In the genomic region with DNA sequence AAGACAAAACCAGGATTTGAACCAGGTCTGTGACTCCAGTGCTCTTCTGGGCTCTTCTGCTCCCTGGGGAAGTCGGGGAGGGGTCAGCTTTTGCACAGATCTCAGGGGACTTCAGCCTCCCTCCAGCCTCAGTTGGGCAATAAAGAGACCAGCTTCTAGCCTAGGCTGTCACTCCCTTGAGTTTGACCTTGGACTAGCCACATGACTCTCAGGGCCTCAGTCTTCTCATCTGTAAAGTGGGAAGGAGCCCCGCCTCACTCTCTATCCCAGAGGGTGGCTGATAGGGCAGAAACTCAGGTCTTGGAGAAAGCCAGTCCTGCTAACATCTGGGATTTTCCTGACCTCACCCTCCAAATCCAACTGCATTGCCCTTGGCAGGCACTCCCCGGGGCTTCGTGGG, we compare ENCODE assay signal across 34 cellular contexts. TPM values are rescaled to one million over a fixed set of nuclear protein-coding genes. Genes with fewer than 3 reads are reported as not detected.
"Had no signal": no experiment of that assay in that cellular context is flagged by ENCODE, and none has a peak within 500 bp of the region (broad histone marks: within the 10 kb centered on the region; RNA-seq: fewer than 3 reads in every experiment).

No MANE protein-coding gene starts in this region.

- H3K9me3 Mint-ChIP-seq: activated CD4-positive, alpha-beta memory T cell treated with anti-CD3 and anti-CD28 coated beads for 36 hours; activated CD4-positive, alpha-beta T cell treated with anti-CD3 and anti-CD28 coated beads, Interleukin-2, amount 10 ng/mL, durations not matched to agents 24 days and 14 days; activated naive CD4-positive, alpha-beta T cell treated with anti-CD3 and anti-CD28 coated beads for 36 hours; activated naive CD4-positive, alpha-beta T cell treated with anti-CD3 and anti-CD28 coated beads, Interleukin-2, amount 50 U/mL, for 24 hours; activated naive CD8-positive, alpha-beta T cell treated with anti-CD3 and anti-CD28 coated beads for 36 hours; activated naive CD8-positive, alpha-beta T cell treated with anti-CD3 and anti-CD28 coated beads, Interleukin-2, amount 50 U/mL, for 24 hours; activated T-helper 1 cell treated with anti-CD3 and anti-CD28 coated beads, Interleukin-12 subunit alpha, Interleukin-12 subunit beta, Interleukin-2, Interleukin-4 antibody, amounts not matched to agents 30 ng/mL and 10 ng/mL and 1 ng/mL, durations not matched to agents 14 hours and 24 hours and 36 hours; activated T-helper 2 cell treated with anti-CD3 and anti-CD28 coated beads, Interferon-gamma antibody, Interleukin-2, Interleukin-4, amounts not matched to agents 10 μg/mL and 5 μg/mL and 100 μg/mL, durations not matched to agents 14 hours and 24 hours and 36 hours; brain; dendritic cell treated with granulocyte-macrophage colony-stimulating factor and Interleukin-4, amounts not matched to agents 40 ng/mL and 50 ng/mL, for 4 days; effector memory CD8-positive, alpha-beta T cell had no signal

- H3K4me3 Mint-ChIP-seq: activated CD4-positive, alpha-beta memory T cell treated with anti-CD3 and anti-CD28 coated beads for 36 hours; activated CD4-positive, alpha-beta T cell treated with anti-CD3 and anti-CD28 coated beads for 36 hours; activated CD4-positive, alpha-beta T cell treated with anti-CD3 and anti-CD28 coated beads, Interleukin-2, amount 10 ng/mL, durations not matched to agents 24 days and 14 days; activated CD8-positive, alpha-beta memory T cell treated with anti-CD3 and anti-CD28 coated beads, Interleukin-2, amount 10 ng/mL, durations not matched to agents 7 days and 5 days; activated CD8-positive, alpha-beta T cell treated with anti-CD3 and anti-CD28 coated beads, Interleukin-2, amount 10 ng/mL, durations not matched to agents 7 days and 5 days; activated naive CD4-positive, alpha-beta T cell treated with anti-CD3 and anti-CD28 coated beads for 36 hours; activated naive CD4-positive, alpha-beta T cell treated with anti-CD3 and anti-CD28 coated beads, Interleukin-2, amount 50 U/mL, for 24 hours; activated naive CD8-positive, alpha-beta T cell treated with anti-CD3 and anti-CD28 coated beads for 36 hours; activated naive CD8-positive, alpha-beta T cell treated with anti-CD3 and anti-CD28 coated beads, Interleukin-2, amount 50 U/mL, for 24 hours; activated T-helper 1 cell treated with anti-CD3 and anti-CD28 coated beads, Interleukin-12 subunit alpha, Interleukin-12 subunit beta, Interleukin-2, Interleukin-4 antibody, amounts not matched to agents 30 ng/mL and 10 ng/mL and 1 ng/mL, durations not matched to agents 14 hours and 24 hours and 36 hours; brain; dendritic cell treated with granulocyte-macrophage colony-stimulating factor and Interleukin-4, amounts not matched to agents 40 ng/mL and 50 ng/mL, for 4 days; effector memory CD8-positive, alpha-beta T cell had no signal

- H3K4me3 ChIP-seq: adrenal gland, ascending aorta, breast epithelium, cardiac muscle cell, coronary artery, dorsolateral prefrontal cortex, esophagus muscularis mucosa, gastrocnemius medialis had no signal

- H3K27ac Mint-ChIP-seq: activated CD4-positive, alpha-beta memory T cell treated with anti-CD3 and anti-CD28 coated beads for 36 hours; activated CD4-positive, alpha-beta T cell treated with anti-CD3 and anti-CD28 coated beads for 36 hours; activated CD4-positive, alpha-beta T cell treated with anti-CD3 and anti-CD28 coated beads, Interleukin-2, amount 10 ng/mL, durations not matched to agents 24 days and 14 days; activated CD8-positive, alpha-beta memory T cell treated with anti-CD3 and anti-CD28 coated beads, Interleukin-2, amount 10 ng/mL, durations not matched to agents 7 days and 5 days; activated CD8-positive, alpha-beta T cell treated with anti-CD3 and anti-CD28 coated beads, Interleukin-2, amount 10 ng/mL, durations not matched to agents 7 days and 5 days; activated naive CD4-positive, alpha-beta T cell treated with anti-CD3 and anti-CD28 coated beads for 36 hours; activated naive CD4-positive, alpha-beta T cell treated with anti-CD3 and anti-CD28 coated beads, Interleukin-2, amount 50 U/mL, for 24 hours; activated naive CD8-positive, alpha-beta T cell treated with anti-CD3 and anti-CD28 coated beads for 36 hours; activated naive CD8-positive, alpha-beta T cell treated with anti-CD3 and anti-CD28 coated beads, Interleukin-2, amount 50 U/mL, for 24 hours; activated T-helper 2 cell treated with anti-CD3 and anti-CD28 coated beads, Interferon-gamma antibody, Interleukin-2, Interleukin-4, amounts not matched to agents 10 μg/mL and 5 μg/mL and 100 μg/mL, durations not matched to agents 14 hours and 24 hours and 36 hours; dendritic cell treated with granulocyte-macrophage colony-stimulating factor and Interleukin-4, amounts not matched to agents 40 ng/mL and 50 ng/mL, for 4 days had no signal

- H3K4me1 ChIP-seq: adrenal gland, ascending aorta, breast epithelium, esophagus muscularis mucosa, foreskin keratinocyte, gastrocnemius medialis had no signal

- H3K9me3 ChIP-seq: adrenal gland, ascending aorta, breast epithelium, esophagus muscularis mucosa, gastrocnemius medialis had no signal

- H3K36me3 ChIP-seq: adrenal gland, ascending aorta, breast epithelium, cardiac muscle cell, esophagus muscularis mucosa, gastrocnemius medialis had no signal

- H3K36me3 Mint-ChIP-seq: activated CD4-positive, alpha-beta memory T cell treated with anti-CD3 and anti-CD28 coated beads for 36 hours; activated CD8-positive, alpha-beta memory T cell treated with anti-CD3 and anti-CD28 coated beads, Interleukin-2, amount 10 ng/mL, durations not matched to agents 7 days and 5 days; activated naive CD4-positive, alpha-beta T cell treated with anti-CD3 and anti-CD28 coated beads, Interleukin-2, amount 50 U/mL, for 24 hours; activated naive CD8-positive, alpha-beta T cell treated with anti-CD3 and anti-CD28 coated beads for 36 hours; brain had no signal

- H3K27me3 ChIP-seq: adrenal gland, ascending aorta, cardiac muscle cell had no signal

- ATAC-seq: activated CD4-positive, alpha-beta T cell treated with anti-CD3 and anti-CD28 coated beads for 36 hours; activated CD8-positive, alpha-beta memory T cell treated with anti-CD3 and anti-CD28 coated beads, Interleukin-2, amount 10 ng/mL, durations not matched to agents 7 days and 5 days; activated CD8-positive, alpha-beta T cell treated with anti-CD3 and anti-CD28 coated beads, Interleukin-2, amount 10 ng/mL, durations not matched to agents 7 days and 5 days; activated naive CD8-positive, alpha-beta T cell treated with anti-CD3 and anti-CD28 coated beads, Interleukin-2, amount 50 U/mL, for 24 hours; effector memory CD8-positive, alpha-beta T cell; foreskin keratinocyte; gastrocnemius medialis had no signal

- H3K27me3 Mint-ChIP-seq: activated CD4-positive, alpha-beta memory T cell treated with anti-CD3 and anti-CD28 coated beads for 36 hours; activated CD4-positive, alpha-beta T cell treated with anti-CD3 and anti-CD28 coated beads for 36 hours; activated CD8-positive, alpha-beta memory T cell treated with anti-CD3 and anti-CD28 coated beads, Interleukin-2, amount 10 ng/mL, durations not matched to agents 7 days and 5 days; activated naive CD4-positive, alpha-beta T cell treated with anti-CD3 and anti-CD28 coated beads, Interleukin-2, amount 50 U/mL, for 24 hours; activated naive CD8-positive, alpha-beta T cell treated with anti-CD3 and anti-CD28 coated beads, Interleukin-2, amount 50 U/mL, for 24 hours; brain had no signal

- H3K27ac ChIP-seq: adrenal gland, ascending aorta, breast epithelium, cardiac muscle cell, coronary artery, esophagus muscularis mucosa, foreskin keratinocyte, gastrocnemius medialis had no signal

- DNase-seq: activated CD4-positive, alpha-beta memory T cell treated with anti-CD3 and anti-CD28 coated beads for 36 hours; activated CD4-positive, alpha-beta T cell treated with anti-CD3 and anti-CD28 coated beads for 36 hours; activated CD4-positive, alpha-beta T cell treated with anti-CD3 and anti-CD28 coated beads, Interleukin-2, amount 10 ng/mL, durations not matched to agents 24 days and 14 days; activated CD4-positive, CD25-positive, alpha-beta regulatory T cell; activated CD4-positive, CD25-positive, alpha-beta regulatory T cell treated with anti-CD3 and anti-CD28 coated beads, Interleukin-2, amount 50 U/mL, for 72 hours; activated CD8-positive, alpha-beta memory T cell treated with anti-CD3 and anti-CD28 coated beads, Interleukin-2, amount 10 ng/mL, durations not matched to agents 7 days and 5 days; activated CD8-positive, alpha-beta memory T cell treated with anti-CD3 and anti-CD28 coated beads, Interleukin-2, amount 50 U/mL, for 4 hours; activated CD8-positive, alpha-beta T cell treated with anti-CD3 and anti-CD28 coated beads, Interleukin-2, amount 10 ng/mL, durations not matched to agents 7 days and 5 days; activated effector memory CD4-positive, alpha-beta T cell treated with anti-CD3 and anti-CD28 coated beads, Interleukin-2, amount 50 U/mL, for 16 hours; activated naive CD4-positive, alpha-beta T cell treated with anti-CD3 and anti-CD28 coated beads for 36 hours; activated naive CD8-positive, alpha-beta T cell treated with anti-CD3 and anti-CD28 coated beads for 36 hours; activated naive CD8-positive, alpha-beta T cell treated with anti-CD3 and anti-CD28 coated beads, Interleukin-2, amount 50 U/mL, for 24 hours; activated T-cell treated with anti-CD3 and anti-CD28 coated beads, Interleukin-2, amount 50 U/mL, for 1 hour; activated T-cell treated with anti-CD3 and anti-CD28 coated beads, Interleukin-2, amount 50 U/mL, for 48 hours; adrenal gland; amygdala; central memory CD4-positive, alpha-beta T cell; dorsolateral prefrontal cortex; effector memory CD8-positive, alpha-beta T cell; erythroblast; foreskin keratinocyte; gastrocnemius medialis; glutamatergic neuron; T-helper 2 cell had no signal

- H3K4me1 Mint-ChIP-seq: activated CD4-positive, alpha-beta T cell treated with anti-CD3 and anti-CD28 coated beads for 36 hours; activated CD4-positive, alpha-beta T cell treated with anti-CD3 and anti-CD28 coated beads, Interleukin-2, amount 10 ng/mL, durations not matched to agents 24 days and 14 days; activated CD8-positive, alpha-beta memory T cell treated with anti-CD3 and anti-CD28 coated beads, Interleukin-2, amount 10 ng/mL, durations not matched to agents 7 days and 5 days; activated naive CD4-positive, alpha-beta T cell treated with anti-CD3 and anti-CD28 coated beads, Interleukin-2, amount 50 U/mL, for 24 hours; activated naive CD8-positive, alpha-beta T cell treated with anti-CD3 and anti-CD28 coated beads for 36 hours; activated naive CD8-positive, alpha-beta T cell treated with anti-CD3 and anti-CD28 coated beads, Interleukin-2, amount 50 U/mL, for 24 hours had no signal

RNA-seq across cellular contexts. Expression of a gene that starts 38.7 kb away (rescaled TPM):
- total RNA-seq: ascending aorta, breast epithelium had no signal
- polyA plus RNA-seq: cardiac muscle cell had no signal
